Comparison of ENCODE assay signal across 30 cellular contexts in the genomic region with DNA sequence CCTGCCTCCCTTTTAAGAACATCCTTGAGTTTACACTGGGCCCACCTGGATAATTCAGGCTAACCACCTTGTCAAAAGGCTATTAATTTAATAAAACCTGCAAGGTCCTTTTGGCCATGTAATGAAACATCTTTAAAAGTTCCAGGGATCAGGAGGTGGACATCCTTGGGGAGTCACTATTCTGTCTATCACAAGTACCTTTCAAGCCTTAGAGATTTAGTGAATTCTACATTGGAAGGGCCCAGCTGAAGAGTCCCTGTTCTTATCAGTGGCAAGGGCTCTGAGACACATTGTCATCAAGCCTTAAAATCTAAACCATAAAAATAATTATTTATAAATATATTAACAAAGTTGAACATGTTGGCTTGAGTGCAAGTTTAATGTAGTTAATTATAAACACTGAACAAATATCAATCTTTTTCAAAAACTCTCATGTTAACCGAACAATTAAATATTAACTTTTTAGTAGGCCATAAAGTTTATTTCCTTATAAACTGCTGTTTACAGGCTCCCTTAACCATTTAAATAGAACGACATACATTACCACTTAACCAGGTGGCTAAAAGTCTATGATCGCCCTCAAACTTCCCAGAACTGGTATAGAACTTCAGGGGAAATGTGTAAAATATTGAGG.
DNase-seq lines count a peak whose midpoint lies in the region; ATAC-seq and TF ChIP-seq lines count a peak whose summit lies in the region.
"Had no signal": no experiment of that assay in that cellular context is flagged by ENCODE, and none has a peak within 500 bp of the region (broad histone marks: within the 10 kb centered on the region; RNA-seq: fewer than 3 reads in every experiment).

No MANE protein-coding gene starts in this region.

- CTCF ChIA-PET in PC-9 (lab: Charles Lee): no interaction called here

- no peak overlapping the region for H3K27ac Mint-ChIP-seq in neural progenitor cell
- H3K27ac Mint-ChIP-seq in activated CD4-positive, alpha-beta T cell treated with anti-CD3 and anti-CD28 coated beads, Interleukin-2, amount 10 ng/mL, durations not matched to agents 24 days and 14 days: no peak overlapping the region
- H3K27ac Mint-ChIP-seq: activated CD4-positive, alpha-beta memory T cell treated with anti-CD3 and anti-CD28 coated beads, Interleukin-2, amount 10 ng/mL, durations not matched to agents 7 days and 5 days; activated naive CD8-positive, alpha-beta T cell treated with anti-CD3 and anti-CD28 coated beads, Interleukin-2, amount 50 U/mL, for 24 hours; mesothelial cell of epicardium; naive B cell; stimulated activated memory B cell treated with anti-CD40 and anti-IgM and Interleukin-4, amounts not matched to agents 10 μg/mL and 1 μg/mL and 100 μg/mL, for 72 hours; type B pancreatic cell had no signal

- no TSS peak for BruUV-seq in PC-9 (replicated peaks; lab: Mats Ljungman, UMichigan)

- H3K4me2 ChIP-seq in PC-9: no peak overlapping the region
- H3K4me2 ChIP-seq in neural progenitor cell: no peak overlapping the region
- H3K4me2 ChIP-seq: BLaER1 had no signal

- H3K9me2 ChIP-seq in PC-9 (ENCODE audit: insufficient read depth): no peaks in the 10 kb centered on the region

- no peak for TF ChIP-seq CTCF in PC-9 (conservative IDR thresholded peaks at IDR 0.05)
- no peak for TF ChIP-seq CTCF in foreskin keratinocyte (conservative IDR thresholded peaks at IDR 0.05)
- no peak for TF ChIP-seq CTCF in neural progenitor cell (IDR thresholded peaks at IDR 0.05)

- H2AFZ ChIP-seq in PC-9: no peak overlapping the region
- H2AFZ ChIP-seq in neural progenitor cell (replicated peaks): no peak overlapping the region

- H3K27ac ChIP-seq in PC-9 (peak overlapping the region; percentile 98), foreskin keratinocyte (peak overlapping the region; percentile 92), neural progenitor cell (peak overlapping the region; percentile 36)
- H3K27ac ChIP-seq: BLaER1, gastrocnemius medialis had no signal

- H3K4me3 Mint-ChIP-seq in neural progenitor cell: no peak overlapping the region
- no peak overlapping the region for H3K4me3 Mint-ChIP-seq in activated CD4-positive, alpha-beta T cell treated with anti-CD3 and anti-CD28 coated beads, Interleukin-2, amount 10 ng/mL, durations not matched to agents 24 days and 14 days
- H3K4me3 Mint-ChIP-seq: activated CD4-positive, alpha-beta memory T cell treated with anti-CD3 and anti-CD28 coated beads, Interleukin-2, amount 10 ng/mL, durations not matched to agents 7 days and 5 days; activated naive CD8-positive, alpha-beta T cell treated with anti-CD3 and anti-CD28 coated beads, Interleukin-2, amount 50 U/mL, for 24 hours; central memory CD8-positive, alpha-beta T cell; mesothelial cell of epicardium; naive B cell; stimulated activated memory B cell treated with anti-CD40 and anti-IgM and Interleukin-4, amounts not matched to agents 10 μg/mL and 1 μg/mL and 100 μg/mL, for 72 hours; type B pancreatic cell had no signal

- H3K36me3 ChIP-seq in PC-9 (ENCODE audit: low read depth) (no peaks in the 10 kb centered on the region; the same call in 1 of the 2 replicates), neural progenitor cell (peaks cover 3% of the 10 kb centered on the region)

- in situ Hi-C loops in Caki2 (cut with HindIII; ENCODE audit: low pct_unique_long_range_greater_than_20kb, low sequenced_read_pairs): no loop called here

- intact Hi-C loops in PC-9 (cut with micrococcal nuclease; ENCODE audit: unreplicated experiment): no loop called here
- intact Hi-C loops in activated CD4-positive, alpha-beta T cell treated with anti-CD3 and anti-CD28 coated beads, Interleukin-2, amount 10 ng/mL, durations not matched to agents 24 days and 14 days (cut with micrococcal nuclease): no loop called here

- 0 out of 2 replicates have a peak, but pooled peaks cover 5% of the 10 kb centered on the region for H3K79me2 ChIP-seq in PC-9 (ENCODE audit: low read depth)
- H3K79me2 ChIP-seq in neural progenitor cell (ENCODE audit: low read depth): no peaks in the 10 kb centered on the region

- H3K9me3 ChIP-seq in PC-9 (ENCODE audit: insufficient read depth, low read depth) (no peaks in the 10 kb centered on the region), neural progenitor cell (ENCODE audit: low read depth) (peaks cover 2% of the 10 kb centered on the region)
- H3K9me3 ChIP-seq: BLaER1, gastrocnemius medialis, left lung had no signal

- H3K36me3 Mint-ChIP-seq in neural progenitor cell: peaks cover 53% of the 10 kb centered on the region
- no peaks in the 10 kb centered on the region for H3K36me3 Mint-ChIP-seq in activated CD4-positive, alpha-beta T cell treated with anti-CD3 and anti-CD28 coated beads, Interleukin-2, amount 10 ng/mL, durations not matched to agents 24 days and 14 days (ENCODE audit: low read depth)

- H3K9ac ChIP-seq in neural progenitor cell: no peak overlapping the region
- H3K9ac ChIP-seq: BLaER1 had no signal

- ATAC-seq in foreskin keratinocyte: no peak
- ATAC-seq: activated naive CD8-positive, alpha-beta T cell treated with anti-CD3 and anti-CD28 coated beads, Interleukin-2, amount 50 U/mL, for 24 hours; gastrocnemius medialis; HCT116; K562; stimulated activated memory B cell treated with anti-CD40 and anti-IgM and Interleukin-4, amounts not matched to agents 10 μg/mL and 1 μg/mL and 100 μg/mL, for 72 hours had no signal

- H3K4me1 Mint-ChIP-seq in neural progenitor cell: peaks cover 11% of the 10 kb centered on the region
- peaks cover 5% of the 10 kb centered on the region for H3K4me1 Mint-ChIP-seq in activated CD4-positive, alpha-beta T cell treated with anti-CD3 and anti-CD28 coated beads, Interleukin-2, amount 10 ng/mL, durations not matched to agents 24 days and 14 days
- H3K4me1 Mint-ChIP-seq: activated CD4-positive, alpha-beta memory T cell treated with anti-CD3 and anti-CD28 coated beads, Interleukin-2, amount 10 ng/mL, durations not matched to agents 7 days and 5 days; central memory CD8-positive, alpha-beta T cell; mesothelial cell of epicardium; naive B cell; stimulated activated memory B cell treated with anti-CD40 and anti-IgM and Interleukin-4, amounts not matched to agents 10 μg/mL and 1 μg/mL and 100 μg/mL, for 72 hours had no signal

- no peak overlapping the region for H3K4me3 ChIP-seq in PC-9
- no peak overlapping the region for H3K4me3 ChIP-seq in neural progenitor cell
- H3K4me3 ChIP-seq: BLaER1, gastrocnemius medialis, K562, left lung had no signal

- no peaks in the 10 kb centered on the region for H3K27me3 ChIP-seq in PC-9 (ENCODE audit: insufficient read depth, low read depth)
- no peaks in the 10 kb centered on the region for H3K27me3 ChIP-seq in foreskin keratinocyte
- H3K27me3 ChIP-seq in neural progenitor cell: no peaks in the 10 kb centered on the region
- H3K27me3 ChIP-seq: BLaER1, dorsolateral prefrontal cortex, gastrocnemius medialis, left lung had no signal

- H3F3A ChIP-seq in PC-9 (ENCODE audit: insufficient read depth, low read depth): peaks cover 20% of the 10 kb centered on the region
- H3F3A ChIP-seq in neural progenitor cell (ENCODE audit: low read depth): no peaks in the 10 kb centered on the region

- H3K9me3 Mint-ChIP-seq in neural progenitor cell: no peaks in the 10 kb centered on the region
- H3K9me3 Mint-ChIP-seq in activated CD4-positive, alpha-beta T cell treated with anti-CD3 and anti-CD28 coated beads, Interleukin-2, amount 10 ng/mL, durations not matched to agents 24 days and 14 days: no peaks in the 10 kb centered on the region
- H3K9me3 Mint-ChIP-seq: activated CD4-positive, alpha-beta memory T cell treated with anti-CD3 and anti-CD28 coated beads, Interleukin-2, amount 10 ng/mL, durations not matched to agents 7 days and 5 days; activated naive CD8-positive, alpha-beta T cell treated with anti-CD3 and anti-CD28 coated beads, Interleukin-2, amount 50 U/mL, for 24 hours; central memory CD8-positive, alpha-beta T cell; mesothelial cell of epicardium; naive B cell; stimulated activated memory B cell treated with anti-CD40 and anti-IgM and Interleukin-4, amounts not matched to agents 10 μg/mL and 1 μg/mL and 100 μg/mL, for 72 hours; type B pancreatic cell had no signal

- H4K20me1 ChIP-seq in PC-9 (ENCODE audit: insufficient read depth) (no peaks in the 10 kb centered on the region), neural progenitor cell (ENCODE audit: low read depth) (no peaks in the 10 kb centered on the region)
- H4K20me1 ChIP-seq: BLaER1 had no signal

- POLR2A ChIA-PET in PC-9 (lab: Charles Lee; ENCODE audit: unreplicated experiment): no interaction called here

- DNase-seq in Caki2 (ENCODE audit: low read depth): peak; percentile 21
- no peak for DNase-seq in PC-9
- no peak for DNase-seq in foreskin keratinocyte
- DNase-seq in neural progenitor cell (ENCODE audit: low spot score): no peak
- DNase-seq in effector CD8-positive, alpha-beta T cell (lab: John Stamatoyannopoulos, UW): no peak
- DNase-seq in activated CD4-positive, alpha-beta T cell treated with anti-CD3 and anti-CD28 coated beads, Interleukin-2, amount 10 ng/mL, durations not matched to agents 24 days and 14 days: no peak
- no peak for DNase-seq in stimulated activated naive CD4-positive, alpha-beta T cell treated with Interleukin-2 at 50 U/mL for 16 hours (lab: John Stamatoyannopoulos, UW)
- DNase-seq in NCI-H2196 (lab: John Stamatoyannopoulos, UW; ENCODE audit: unreplicated experiment): no peak
- DNase-seq: activated CD4-positive, alpha-beta memory T cell treated with anti-CD3 and anti-CD28 coated beads, Interleukin-2, amount 10 ng/mL, durations not matched to agents 7 days and 5 days; activated CD8-positive, alpha-beta memory T cell treated with anti-CD3 and anti-CD28 coated beads, Interleukin-2, amount 50 U/mL, for 4 hours; activated naive CD4-positive, alpha-beta T cell; activated naive CD8-positive, alpha-beta T cell treated with anti-CD3 and anti-CD28 coated beads, Interleukin-2, amount 50 U/mL, for 24 hours; dorsolateral prefrontal cortex; gastrocnemius medialis; hippocampal formation; left lung; MM.1S; naive B cell; NCI-H1105 treated with DMSO at 0.1 percent for 48 hours; NCI-H187 treated with DMSO at 0.1 percent for 48 hours; NCI-H2171 treated with DMSO at 0.1 percent for 48 hours; NCI-H510A treated with DMSO at 0.1 percent for 48 hours; nucleus accumbens had no signal

- H3K4me1 ChIP-seq in PC-9 (replicated peaks; ENCODE audit: insufficient read depth) (peaks cover 25% of the 10 kb centered on the region), foreskin keratinocyte (peaks cover 32% of the 10 kb centered on the region), neural progenitor cell (no peaks in the 10 kb centered on the region)
- H3K4me1 ChIP-seq: BLaER1, gastrocnemius medialis had no signal

- no peaks in the 10 kb centered on the region for H3K27me3 Mint-ChIP-seq in neural progenitor cell (ENCODE audit: insufficient read depth, low read depth)
- no peaks in the 10 kb centered on the region for H3K27me3 Mint-ChIP-seq in activated CD4-positive, alpha-beta T cell treated with anti-CD3 and anti-CD28 coated beads, Interleukin-2, amount 10 ng/mL, durations not matched to agents 24 days and 14 days
- H3K27me3 Mint-ChIP-seq: activated CD4-positive, alpha-beta memory T cell treated with anti-CD3 and anti-CD28 coated beads, Interleukin-2, amount 10 ng/mL, durations not matched to agents 7 days and 5 days; activated naive CD8-positive, alpha-beta T cell treated with anti-CD3 and anti-CD28 coated beads, Interleukin-2, amount 50 U/mL, for 24 hours; naive B cell; stimulated activated memory B cell treated with anti-CD40 and anti-IgM and Interleukin-4, amounts not matched to agents 10 μg/mL and 1 μg/mL and 100 μg/mL, for 72 hours; type B pancreatic cell had no signal

Comparison
In these comparisons a context has a peak if more than half of its experiments do, and no peak if none do; other contexts are left out.
1. H3K27ac ChIP-seq: peak in every context shown above with its lines; median percentile 98 in PC-9; 92 in foreskin keratinocyte; 36 in neural progenitor cell.